ENCODE assay signal across 12 cellular contexts in the genomic region with DNA sequence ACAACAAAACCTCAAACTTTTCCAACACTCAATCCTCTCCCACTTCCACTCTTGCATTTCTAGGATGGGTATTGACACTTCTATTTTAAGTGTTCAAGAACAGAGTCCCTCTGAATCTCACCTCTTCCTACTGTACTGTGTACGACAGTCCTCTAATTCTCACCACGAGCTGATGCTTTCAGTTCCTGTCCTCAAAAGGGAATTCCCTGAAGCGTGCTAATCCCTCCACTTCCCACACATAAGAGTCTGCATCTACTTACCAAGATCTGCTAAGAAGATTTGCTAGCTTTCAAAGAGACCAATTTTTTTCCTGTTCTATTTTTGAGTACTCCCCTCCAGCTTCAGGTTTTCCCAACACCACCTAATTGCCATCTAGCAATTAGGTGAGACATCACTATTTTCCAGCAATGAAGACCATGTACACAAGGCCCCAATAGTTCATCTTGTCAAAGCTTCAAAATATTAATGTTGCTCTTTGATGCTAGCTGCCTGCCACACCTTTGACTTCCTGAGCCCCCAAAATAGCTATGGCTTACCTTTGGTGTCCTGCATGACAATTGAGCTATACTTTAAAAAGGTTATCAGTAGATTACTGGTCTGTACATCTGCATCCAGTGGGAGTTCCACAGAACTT. TPM values are rescaled to one million over a fixed set of nuclear protein-coding genes. Genes with fewer than 3 reads are reported as not detected.
DNase-seq lines count a peak whose midpoint lies in the region; ATAC-seq and TF ChIP-seq lines count a peak whose summit lies in the region.
"Had no signal": no experiment of that assay in that cellular context is flagged by ENCODE, and none has a peak within 500 bp of the region (broad histone marks: within the 10 kb centered on the region; RNA-seq: fewer than 3 reads in every experiment).

No MANE protein-coding gene starts in this region.

- H3K36me3 ChIP-seq in Peyer's patch: peaks cover 0 to 57% (median 0%) of the 10 kb centered on the region in 3 donors

- no peak overlapping the region for H3K4me3 ChIP-seq in Peyer's patch
- H3K4me3 ChIP-seq: smooth muscle cell had no signal

- DNase-seq in activated T-cell treated with anti-CD3 and anti-CD28 coated beads, Interleukin-2, amount 50 U/mL, for 24 hours: no peak
- DNase-seq in activated T-cell treated with anti-CD3 and anti-CD28 coated beads, Interleukin-2, amount 50 U/mL, for 1 hour: no peak
- peak in 2 of 3 donors; percentile 37 to 50 for DNase-seq in Peyer's patch
- DNase-seq in HT-29 (ENCODE audit: low spot score): no peak
- no peak for DNase-seq in amniotic stem cell (lab: John Stamatoyannopoulos, UW)
- DNase-seq in NCI-H1417 treated with DMSO at 0.1 percent for 48 hours (lab: John Stamatoyannopoulos, UW): no peak
- DNase-seq: effector CD8-positive, alpha-beta T cell; kidney glomerular epithelial cell; NCI-H2029 had no signal

- peaks cover 0 to 13% (median 0%) of the 10 kb centered on the region in 4 donors for H3K4me1 ChIP-seq in Peyer's patch

- peak; percentile 64 for ATAC-seq in HG02678 (IDR thresholded peaks at IDR 0.05; ENCODE audit: unreplicated experiment)
- peak; percentile 97 for ATAC-seq in stimulated activated memory B cell treated with anti-CD40 and anti-IgM and Interleukin-4, amounts not matched to agents 10 μg/mL and 1 μg/mL and 100 μg/mL, for 72 hours

- H3K4me1 Mint-ChIP-seq in activated T-cell treated with anti-CD3 and anti-CD28 coated beads, Interleukin-2, amount 50 U/mL, for 24 hours (ENCODE audit: low read depth): peaks cover 20% of the 10 kb centered on the region
- peaks cover 45% of the 10 kb centered on the region for H3K4me1 Mint-ChIP-seq in stimulated activated memory B cell treated with anti-CD40 and anti-IgM and Interleukin-4, amounts not matched to agents 10 μg/mL and 1 μg/mL and 100 μg/mL, for 72 hours

- TF ChIP-seq POLR2A in Peyer's patch (IDR thresholded peaks at IDR 0.05): no peak

- no peak overlapping the region for H3K4me3 Mint-ChIP-seq in activated T-cell treated with anti-CD3 and anti-CD28 coated beads, Interleukin-2, amount 50 U/mL, for 24 hours
- H3K4me3 Mint-ChIP-seq in stimulated activated memory B cell treated with anti-CD40 and anti-IgM and Interleukin-4, amounts not matched to agents 10 μg/mL and 1 μg/mL and 100 μg/mL, for 72 hours: peak overlapping the region; percentile 62

- H3K9me3 Mint-ChIP-seq in activated T-cell treated with anti-CD3 and anti-CD28 coated beads, Interleukin-2, amount 50 U/mL, for 24 hours: no peaks in the 10 kb centered on the region
- no peaks in the 10 kb centered on the region for H3K9me3 Mint-ChIP-seq in stimulated activated memory B cell treated with anti-CD40 and anti-IgM and Interleukin-4, amounts not matched to agents 10 μg/mL and 1 μg/mL and 100 μg/mL, for 72 hours

- H3K36me3 Mint-ChIP-seq in activated T-cell treated with anti-CD3 and anti-CD28 coated beads, Interleukin-2, amount 50 U/mL, for 24 hours (ENCODE audit: low read depth): peaks cover 65% of the 10 kb centered on the region
- peaks cover 48% of the 10 kb centered on the region for H3K36me3 Mint-ChIP-seq in stimulated activated memory B cell treated with anti-CD40 and anti-IgM and Interleukin-4, amounts not matched to agents 10 μg/mL and 1 μg/mL and 100 μg/mL, for 72 hours

- no peaks in the 10 kb centered on the region for H3K27me3 ChIP-seq in Peyer's patch

- no peaks in the 10 kb centered on the region for H3K27me3 Mint-ChIP-seq in activated T-cell treated with anti-CD3 and anti-CD28 coated beads, Interleukin-2, amount 50 U/mL, for 24 hours
- no peaks in the 10 kb centered on the region for H3K27me3 Mint-ChIP-seq in stimulated activated memory B cell treated with anti-CD40 and anti-IgM and Interleukin-4, amounts not matched to agents 10 μg/mL and 1 μg/mL and 100 μg/mL, for 72 hours

- no peak for TF ChIP-seq CTCF in Peyer's patch (IDR thresholded peaks at IDR 0.05)

- H3K27ac ChIP-seq in Peyer's patch: peak overlapping the region in 1 of 4 donors; percentile 59

- peak overlapping the region; percentile 65 for H3K27ac Mint-ChIP-seq in activated T-cell treated with anti-CD3 and anti-CD28 coated beads, Interleukin-2, amount 50 U/mL, for 24 hours
- peak overlapping the region; percentile 93 for H3K27ac Mint-ChIP-seq in stimulated activated memory B cell treated with anti-CD40 and anti-IgM and Interleukin-4, amounts not matched to agents 10 μg/mL and 1 μg/mL and 100 μg/mL, for 72 hours

- H3K9me3 ChIP-seq in Peyer's patch: no peaks in the 10 kb centered on the region

RNA-seq across cellular contexts. Expression of gene ARMH3, which starts 54.4 kb away (rescaled TPM):
- total RNA-seq in Peyer's patch: 10 to 100 TPM; 15.8 to 29.2 (median 23.0) TPM
- total RNA-seq in HT-29 (2014; rRNA removed; shearing (Covaris generic)): 8.4 and 9.2 TPM in 2 replicates

Comparison
In these comparisons a context has a peak if more than half of its experiments do, and no peak if none do; other contexts are left out.
1. DNase-seq: peak in Peyer's patch (2 of 3); none in activated T-cell treated with anti-CD3 and anti-CD28 coated beads, Interleukin-2, amount 50 U/mL, for 24 hours (single experiment), activated T-cell treated with anti-CD3 and anti-CD28 coated beads, Interleukin-2, amount 50 U/mL, for 1 hour (single experiment), HT-29 (single experiment), amniotic stem cell (single experiment) and NCI-H1417 treated with DMSO at 0.1 percent for 48 hours (single experiment).